Comparison of ENCODE assay signal across 19 cellular contexts in the genomic region with DNA sequence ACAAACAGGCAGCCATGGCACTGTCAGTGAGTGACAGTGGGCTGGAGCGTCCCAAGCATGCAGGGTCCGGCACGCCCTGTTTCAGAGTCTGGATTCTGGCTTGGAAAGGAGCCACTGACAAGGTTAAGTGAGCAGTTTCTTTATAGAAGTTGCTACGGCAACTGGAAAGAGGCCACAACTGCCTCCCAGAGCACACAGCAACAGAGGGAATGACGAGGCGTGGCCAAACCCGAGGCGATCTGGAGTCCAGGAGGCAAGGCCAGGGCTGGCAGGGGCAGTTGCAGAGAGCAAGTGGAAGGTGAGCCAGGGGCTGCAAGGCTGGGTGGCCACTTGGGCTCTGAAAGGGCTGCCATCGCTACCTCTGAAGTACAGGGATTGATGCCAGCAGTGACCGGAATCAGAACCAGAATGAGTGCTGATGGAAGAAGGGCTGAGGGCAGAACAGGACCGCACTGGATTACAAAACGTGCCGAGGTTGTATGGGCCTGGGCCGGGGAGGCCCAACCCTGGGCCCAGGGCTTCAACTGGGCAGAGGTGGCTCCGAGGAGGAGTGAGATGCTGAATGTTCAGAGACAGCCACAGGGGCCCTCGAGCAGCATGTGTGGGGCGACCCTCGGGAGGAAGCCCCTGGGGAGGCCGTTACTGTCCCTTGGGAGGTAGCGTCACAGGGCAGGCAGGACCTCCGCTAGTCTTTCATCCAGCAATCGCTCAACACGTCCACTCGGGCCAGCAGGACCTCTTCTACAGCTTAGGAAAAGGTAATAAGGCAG. TPM values are rescaled to one million over a fixed set of nuclear protein-coding genes. Genes with fewer than 3 reads are reported as not detected.
DNase-seq lines count a peak whose midpoint lies in the region; ATAC-seq and TF ChIP-seq lines count a peak whose summit lies in the region.
"Had no signal": no experiment of that assay in that cellular context is flagged by ENCODE, and none has a peak within 500 bp of the region (broad histone marks: within the 10 kb centered on the region; RNA-seq: fewer than 3 reads in every experiment).

No MANE protein-coding gene starts in this region.

- H3K4me1 ChIP-seq in mesodermal cell (ENCODE audit: control insufficient read depth, insufficient read depth, low read length, poor library complexity, severe bottlenecking) (peaks cover 4% of the 10 kb centered on the region), left lung (peaks cover 0 to 9% of the 10 kb centered on the region in 2 donors)

- intact Hi-C loops in Right ventricle myocardium superior (cut with DNase I) = no loop called here
- intact Hi-C loops in cardiac septum (cut with DNase I) = no loop called here
- intact Hi-C loops in left lung (cut with DNase I) = no loop called here

- H3K27ac Mint-ChIP-seq in endothelial cell (ENCODE audit: unreplicated experiment) (no peak overlapping the region), type B pancreatic cell (peak overlapping the region; percentile 81)
- H3K27ac Mint-ChIP-seq: activated CD4-positive, alpha-beta memory T cell treated with anti-CD3 and anti-CD28 coated beads for 36 hours; activated naive CD8-positive, alpha-beta T cell treated with anti-CD3 and anti-CD28 coated beads, Interleukin-2, amount 50 U/mL, for 24 hours had no signal

- 90 to 95% methylated on average over 23 to 24 of the region's 24 CpGs for WGBS in mesodermal cell (ENCODE audit: insufficient coverage in 2 of 2), 2 experiments

- H3K4me3 Mint-ChIP-seq in endothelial cell (ENCODE audit: unreplicated experiment) (peak overlapping the region; percentile 21), type B pancreatic cell (peak overlapping the region; percentile 20)
- H3K4me3 Mint-ChIP-seq: activated CD4-positive, alpha-beta memory T cell treated with anti-CD3 and anti-CD28 coated beads for 36 hours; activated naive CD8-positive, alpha-beta T cell treated with anti-CD3 and anti-CD28 coated beads, Interleukin-2, amount 50 U/mL, for 24 hours; activated T-cell treated with anti-CD3 and anti-CD28 coated beads, Interleukin-2, amount 50 U/mL, for 4 hours had no signal

- H3K4me3 ChIP-seq in mesodermal cell (ENCODE audit: extremely low read depth, insufficient read depth, low read length, poor library complexity, severe bottlenecking) (no peak overlapping the region), H7 (ENCODE audit: insufficient read depth, low read depth, low read length) (no peak overlapping the region), left lung (no peak overlapping the region)
- H3K4me3 ChIP-seq: heart right ventricle had no signal

- H3K27ac ChIP-seq in mesodermal cell (ENCODE audit: low read depth, low read length, severe bottlenecking) (peak overlapping the region; percentile 10), left lung (no peak overlapping the region)

- no peak for DNase-seq in Right ventricle myocardium superior
- DNase-seq in cardiac septum (ENCODE audit: low spot score) = no peak
- no peak for DNase-seq in endothelial cell (ENCODE audit: low spot score)
- no peak for DNase-seq in type B pancreatic cell (ENCODE audit: extremely low spot score, unreplicated experiment)
- no peak for DNase-seq in H7
- no peak for DNase-seq in left lung
- no peak for DNase-seq in activated gamma-delta T cell (lab: John Stamatoyannopoulos, UW)
- DNase-seq: activated CD4-positive, alpha-beta memory T cell treated with anti-CD3 and anti-CD28 coated beads for 36 hours; activated naive CD8-positive, alpha-beta T cell treated with anti-CD3 and anti-CD28 coated beads, Interleukin-2, amount 50 U/mL, for 24 hours; activated T-cell treated with anti-CD3 and anti-CD28 coated beads, Interleukin-2, amount 50 U/mL, for 4 hours; cerebellar nuclear complex; DMS153; GOT3; kidney glomerular epithelial cell; NCI-H187; NCI-H524 had no signal

- H3K4me1 Mint-ChIP-seq in endothelial cell (ENCODE audit: unreplicated experiment) (peaks cover 5% of the 10 kb centered on the region), type B pancreatic cell (ENCODE audit: unreplicated experiment) (peaks cover 11% of the 10 kb centered on the region)

- H3K9me3 ChIP-seq in mesodermal cell (ENCODE audit: control insufficient read depth, low read length) (no peaks in the 10 kb centered on the region), left lung (no peaks in the 10 kb centered on the region)
- H3K9me3 ChIP-seq: heart right ventricle had no signal

- H3K27me3 Mint-ChIP-seq in endothelial cell (ENCODE audit: unreplicated experiment) = no peaks in the 10 kb centered on the region
- H3K27me3 Mint-ChIP-seq in type B pancreatic cell = no peaks in the 10 kb centered on the region
- H3K27me3 Mint-ChIP-seq: activated CD4-positive, alpha-beta memory T cell treated with anti-CD3 and anti-CD28 coated beads for 36 hours; activated naive CD8-positive, alpha-beta T cell treated with anti-CD3 and anti-CD28 coated beads, Interleukin-2, amount 50 U/mL, for 24 hours had no signal

- TF ChIP-seq CTCF in endothelial cell (IDR thresholded peaks at IDR 0.05; ENCODE audit: unreplicated experiment) (no peak), type B pancreatic cell (conservative IDR thresholded peaks at IDR 0.05) (no peak), left lung (IDR thresholded peaks at IDR 0.05) (no peak)

- H3K9me3 Mint-ChIP-seq in endothelial cell (ENCODE audit: unreplicated experiment) (no peaks in the 10 kb centered on the region), type B pancreatic cell (no peaks in the 10 kb centered on the region)
- H3K9me3 Mint-ChIP-seq: activated CD4-positive, alpha-beta memory T cell treated with anti-CD3 and anti-CD28 coated beads for 36 hours; activated naive CD8-positive, alpha-beta T cell treated with anti-CD3 and anti-CD28 coated beads, Interleukin-2, amount 50 U/mL, for 24 hours; activated T-cell treated with anti-CD3 and anti-CD28 coated beads, Interleukin-2, amount 50 U/mL, for 4 hours had no signal

- ATAC-seq in Right ventricle myocardium superior (ENCODE audit: poor library complexity) = peak; percentile 21
- no peak for ATAC-seq in left lung
- ATAC-seq: activated naive CD8-positive, alpha-beta T cell treated with anti-CD3 and anti-CD28 coated beads, Interleukin-2, amount 50 U/mL, for 24 hours; activated T-cell treated with anti-CD3 and anti-CD28 coated beads, Interleukin-2, amount 50 U/mL, for 4 hours; Panc1 had no signal

- peaks cover 29% of the 10 kb centered on the region for H3K36me3 Mint-ChIP-seq in endothelial cell (ENCODE audit: low read depth, unreplicated experiment)
- H3K36me3 Mint-ChIP-seq in type B pancreatic cell = peaks cover 18% of the 10 kb centered on the region

- H3K27me3 ChIP-seq in H7 (ENCODE audit: control insufficient read depth, insufficient read depth, low read length) (no peaks in the 10 kb centered on the region), left lung (no peaks in the 10 kb centered on the region)
- H3K27me3 ChIP-seq: heart right ventricle had no signal

- H3K36me3 ChIP-seq in mesodermal cell (ENCODE audit: control insufficient read depth, insufficient read depth, low read length) = peaks cover 70% of the 10 kb centered on the region
- H3K36me3 ChIP-seq in H7 (replicated peaks; ENCODE audit: control insufficient read depth, insufficient read depth, low read length) = peaks cover 10% of the 10 kb centered on the region
- peaks cover 0 to 62% of the 10 kb centered on the region in 2 donors for H3K36me3 ChIP-seq in left lung

RNA-seq across cellular contexts. Expression of gene MRPL41, which starts 4.6 kb away (rescaled TPM):
- total RNA-seq in Right ventricle myocardium superior (272 TPM), cardiac septum (184 TPM), endothelial cell (ENCODE audit: unreplicated experiment) (41.4 TPM), type B pancreatic cell (ENCODE audit: low replicate concordance) (50.4 and 51.6 TPM in 2 replicates), left lung (10 to 100 TPM; 30.2 to 49.1 TPM)
- polyA plus RNA-seq in mesodermal cell (2013, experiment 1 of 2) = 35.6 TPM
- 28.7 TPM for polyA plus RNA-seq in mesodermal cell (2013, experiment 2 of 2)
- 74.5 and 78.8 TPM in 2 replicates for total RNA-seq in H7 (2014; rRNA removed; shearing (Covaris generic))

RNA-seq across cellular contexts. Expression of gene PNPLA7, which starts 6.1 kb away (rescaled TPM):
- total RNA-seq in Right ventricle myocardium superior (12.2 TPM), cardiac septum (8.1 TPM), endothelial cell (ENCODE audit: unreplicated experiment) (3.9 TPM), type B pancreatic cell (ENCODE audit: low replicate concordance) (2.5 and 3.1 TPM in 2 replicates), left lung (1 to 10 TPM; 2.9 to 6.3 TPM)
- polyA plus RNA-seq in mesodermal cell (2013, experiment 1 of 2) = 1.5 TPM
- polyA plus RNA-seq in mesodermal cell (2013, experiment 2 of 2) = 1.6 TPM
- 0.07 and 0.14 TPM in 2 replicates for total RNA-seq in H7 (2014; rRNA removed; shearing (Covaris generic))

RNA-seq across cellular contexts. Expression of gene DPH7, which starts 22.5 kb away (rescaled TPM):
- total RNA-seq in Right ventricle myocardium superior (18.6 TPM), cardiac septum (21.2 TPM), endothelial cell (ENCODE audit: unreplicated experiment) (32.2 TPM), type B pancreatic cell (ENCODE audit: low replicate concordance) (33.8 and 45.8 TPM in 2 replicates), left lung (10 to 100 TPM; 25.6 to 26.8 TPM)
- polyA plus RNA-seq in mesodermal cell (2013, experiment 1 of 2) = 27.3 TPM
- 25.0 TPM for polyA plus RNA-seq in mesodermal cell (2013, experiment 2 of 2)
- 41.8 and 49.1 TPM in 2 replicates for total RNA-seq in H7 (2014; rRNA removed; shearing (Covaris generic))

RNA-seq across cellular contexts. Expression of gene ZMYND19, which starts 34.1 kb away (rescaled TPM):
- total RNA-seq in Right ventricle myocardium superior (12.0 TPM), cardiac septum (11.2 TPM), endothelial cell (ENCODE audit: unreplicated experiment) (25.6 TPM), type B pancreatic cell (ENCODE audit: low replicate concordance) (41.7 and 45.3 TPM in 2 replicates), left lung (10 to 100 TPM; 22.3 to 30.5 TPM)
- 34.4 TPM for polyA plus RNA-seq in mesodermal cell (2013, experiment 1 of 2)
- 25.8 TPM for polyA plus RNA-seq in mesodermal cell (2013, experiment 2 of 2)
- total RNA-seq in H7 (2014; rRNA removed; shearing (Covaris generic)) = 66.3 and 92.1 TPM in 2 replicates

RNA-seq across cellular contexts. Expression of gene ARRDC1, which starts 49.2 kb away (rescaled TPM):
- total RNA-seq in Right ventricle myocardium superior (15.7 TPM), cardiac septum (21.1 TPM), endothelial cell (ENCODE audit: unreplicated experiment) (20.3 TPM), type B pancreatic cell (ENCODE audit: low replicate concordance) (46.4 and 96.6 TPM in 2 replicates), left lung (10 to 100 TPM; 63.6 to 77.3 TPM)
- 17.5 TPM for polyA plus RNA-seq in mesodermal cell (2013, experiment 1 of 2)
- 12.5 TPM for polyA plus RNA-seq in mesodermal cell (2013, experiment 2 of 2)
- 30.3 and 38.2 TPM in 2 replicates for total RNA-seq in H7 (2014; rRNA removed; shearing (Covaris generic))
